Comparison of ENCODE assay signal across 3 cellular contexts in genomic region chr18:3722662-3723433, GRCh38.
TF ChIP-seq lines count a peak whose summit lies in the region.

No MANE protein-coding gene starts in this region.

TF ChIP-seq in IMR-90, 13 proteins besides CTCF, POLR2A, EP300 and RAD21:
- TF ChIP-seq MAZ (IDR thresholded peaks at IDR 0.05; ENCODE audit: borderline replicate concordance, low read depth, low read length) (no peak), USF2 (IDR thresholded peaks at IDR 0.05; ENCODE audit: low read depth, low read length) (no peak), MXI1 (IDR thresholded peaks at IDR 0.05; ENCODE audit: borderline replicate concordance, low read depth, low read length) (no peak), CEBPB (IDR thresholded peaks at IDR 0.05; ENCODE audit: low read depth, low read length) (no peak), RCOR1 (IDR thresholded peaks at IDR 0.05; ENCODE audit: insufficient replicate concordance, low read length) (no peak), CHD1 (IDR thresholded peaks at IDR 0.05; ENCODE audit: low read depth, low read length) (no peak), BHLHE40 (IDR thresholded peaks at IDR 0.05; ENCODE audit: low read depth, low read length) (no peak), NFE2L2 (IDR thresholded peaks at IDR 0.05; ENCODE audit: low read depth, low read length) (peak; percentile 78), FOS (IDR thresholded peaks at IDR 0.05; ENCODE audit: low read depth, low read length) (peak; percentile 25; the same call in 1 of the 2 replicates), ELK1 (IDR thresholded peaks at IDR 0.05; ENCODE audit: borderline replicate concordance, low read depth, low read length) (no peak), RFX5 (IDR thresholded peaks at IDR 0.05; ENCODE audit: low read depth, low read length) (no peak), MAFK (IDR thresholded peaks at IDR 0.05; ENCODE audit: low read depth, low read length) (peak; percentile 100), SMC3 (IDR thresholded peaks at IDR 0.05; ENCODE audit: low read depth, low read length) (no peak)

TF ChIP-seq in H1, 55 proteins besides CTCF, POLR2A, EP300 and RAD21:
- TF ChIP-seq CEBPB (IDR thresholded peaks at IDR 0.05; ENCODE audit: low read depth, low read length) = no peak
- no peak for TF ChIP-seq GABPA (IDR thresholded peaks at IDR 0.05; ENCODE audit: borderline replicate concordance, insufficient read depth, low read length)
- no peak for TF ChIP-seq RBBP5 (IDR thresholded peaks at IDR 0.05; ENCODE audit: borderline replicate concordance, low read depth, low read length)
- TF ChIP-seq RFX5 (IDR thresholded peaks at IDR 0.05; ENCODE audit: borderline replicate concordance, low read depth, low read length) = no peak
- no peak for TF ChIP-seq PHF8 (conservative IDR thresholded peaks at IDR 0.05; ENCODE audit: low read depth, low read length)
- peak; percentile 98 for TF ChIP-seq MAFK (IDR thresholded peaks at IDR 0.05; ENCODE audit: low read depth, low read length)
- no peak for TF ChIP-seq ASH2L (IDR thresholded peaks at IDR 0.05; ENCODE audit: low read length)
- TF ChIP-seq SP1 (IDR thresholded peaks at IDR 0.05; ENCODE audit: low read depth, low read length) = no peak

TF ChIP-seq in SK-N-SH, 30 proteins besides CTCF, POLR2A, EP300 and RAD21:
- no peak for TF ChIP-seq GATA2 (CRISPR knock-in tag; IDR thresholded peaks at IDR 0.05)
- no peak for TF ChIP-seq TAF1 (IDR thresholded peaks at IDR 0.05; ENCODE audit: borderline replicate concordance, low read depth, low read length)
- TF ChIP-seq NRF1 (IDR thresholded peaks at IDR 0.05; ENCODE audit: low read depth, low read length) = no peak
- no peak for TF ChIP-seq NFIC (IDR thresholded peaks at IDR 0.05; ENCODE audit: borderline replicate concordance)
- no peak for TF ChIP-seq RXRA (IDR thresholded peaks at IDR 0.05; ENCODE audit: borderline replicate concordance, low read depth)
- no peak for TF ChIP-seq POLR2AphosphoS5 (IDR thresholded peaks at IDR 0.05; ENCODE audit: low read depth, low read length)
- no peak for TF ChIP-seq MAX (IDR thresholded peaks at IDR 0.05; ENCODE audit: low read depth)
- TF ChIP-seq FOXJ3 (CRISPR knock-in tag; IDR thresholded peaks at IDR 0.05) = no peak
- no peak for TF ChIP-seq REST (IDR thresholded peaks at IDR 0.05; ENCODE audit: low read depth, low read length)
- no peak for TF ChIP-seq YY1 (IDR thresholded peaks at IDR 0.05; ENCODE audit: low read depth)
- no peak for TF ChIP-seq RCOR1 (IDR thresholded peaks at IDR 0.05; ENCODE audit: low read length)
- no peak for TF ChIP-seq ELF1 (IDR thresholded peaks at IDR 0.05)
- no peak for TF ChIP-seq MEF2A (IDR thresholded peaks at IDR 0.05; ENCODE audit: borderline replicate concordance, low read depth)
- TF ChIP-seq EZH2phosphoT487 (IDR thresholded peaks at IDR 0.05; ENCODE audit: borderline replicate concordance, low read depth) = no peak
